ENCODE assay signal across 21 cellular contexts in the genomic region with DNA sequence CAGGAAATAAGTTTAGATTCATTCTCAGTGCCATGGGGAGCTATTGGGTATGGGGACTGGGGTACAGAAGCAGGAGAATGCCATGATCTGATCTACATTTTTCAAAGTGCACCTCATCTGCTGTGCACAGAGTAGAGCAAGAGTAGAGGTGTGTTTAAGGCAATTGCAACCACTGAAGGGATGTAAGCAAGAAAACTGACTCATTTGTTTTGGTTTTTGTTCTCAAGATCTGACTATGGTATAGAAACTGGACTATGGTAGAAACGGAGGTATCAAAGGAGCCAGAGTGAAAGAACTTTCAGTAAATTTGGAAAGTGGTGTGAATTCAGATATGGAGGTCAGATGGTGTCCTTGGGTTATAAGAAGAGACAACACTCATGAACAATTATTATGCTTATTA.
A peak's percentile ranks its signal among the peaks of the same experiment; 100 is the strongest.
DNase-seq lines count a peak whose midpoint lies in the region; ATAC-seq and TF ChIP-seq lines count a peak whose summit lies in the region.
"Had no signal": no experiment of that assay in that cellular context is flagged by ENCODE, and none has a peak within 500 bp of the region (broad histone marks: within the 10 kb centered on the region; RNA-seq: fewer than 3 reads in every experiment).

No MANE protein-coding gene starts in this region.

- H3K36me3 ChIP-seq in MM.1S (replicated peaks; ENCODE audit: insufficient read depth, low read length), result no peaks in the 10 kb centered on the region

- DNase-seq in GM12865 (ENCODE audit: low read depth) (peak; percentile 68), MM.1S (peak; percentile 14), UCSD-AML1 (lab: John Stamatoyannopoulos, UW; ENCODE audit: unreplicated experiment) (no peak), cerebellar cortex (ENCODE audit: low spot score) (no peak), COLO829 (ENCODE audit: low spot score) (no peak), NCI-H1694 (lab: John Stamatoyannopoulos, UW) (no peak)
- DNase-seq: 8988T; CD8-positive, alpha-beta memory T cell; DMS53; GDM1; GM23248; H9; HFFc6; KG1; NCI-H1694 treated with DMSO at 0.1 percent for 48 hours; NCI-H446 treated with DMSO at 0.1 percent for 48 hours; NCI-H526 treated with DMSO at 0.1 percent for 48 hours had no signal

- no peaks in the 10 kb centered on the region for H3K9me3 ChIP-seq in MM.1S (replicated peaks; ENCODE audit: insufficient read depth, low read length)

- H3K4me1 ChIP-seq in MM.1S (ENCODE audit: low read length), result no peaks in the 10 kb centered on the region

- no peak overlapping the region for H3K9ac ChIP-seq in MM.1S (ENCODE audit: low read length)
- H3K9ac ChIP-seq: GM23248 had no signal

- H4K20me1 ChIP-seq in MM.1S (ENCODE audit: insufficient read depth, low read length), result no peaks in the 10 kb centered on the region

- no peak overlapping the region for H2AFZ ChIP-seq in MM.1S (ENCODE audit: low read length)
- H2AFZ ChIP-seq: GM23248 had no signal

- TF ChIP-seq CTCF in GM12865 (IDR thresholded peaks at IDR 0.05; ENCODE audit: insufficient read depth, low read depth, low read length, missing control alignments), result no peak
- no peak for TF ChIP-seq CTCF in MM.1S (IDR thresholded peaks at IDR 0.05; ENCODE audit: low read length)

- H3F3A ChIP-seq in MM.1S (ENCODE audit: insufficient read depth, low read length), result no peaks in the 10 kb centered on the region

- H3K79me2 ChIP-seq in MM.1S (ENCODE audit: low read length), result no peaks in the 10 kb centered on the region

- no peaks in the 10 kb centered on the region for H3K27me3 ChIP-seq in MM.1S (replicated peaks; ENCODE audit: insufficient read depth, low read length)

- H3K4me2 ChIP-seq in MM.1S (ENCODE audit: low read depth, low read length), result no peak overlapping the region

- no peak overlapping the region for H3K27ac ChIP-seq in MM.1S (ENCODE audit: low read length)
- H3K27ac ChIP-seq: C4-2B, GM23248 had no signal

- H3K9me2 ChIP-seq in MM.1S (replicated peaks; ENCODE audit: insufficient read depth, low read length), result no peaks in the 10 kb centered on the region

- ATAC-seq in GM18870 (IDR thresholded peaks at IDR 0.05; ENCODE audit: unreplicated experiment) (peak; percentile 89), HG02885 (IDR thresholded peaks at IDR 0.05; ENCODE audit: poor library complexity, unreplicated experiment) (peak; percentile 63)
- ATAC-seq: Right ventricle myocardium inferior had no signal

- H3K4me3 ChIP-seq in GM12865 (ENCODE audit: low read depth, low read length) (no peak overlapping the region), MM.1S (ENCODE audit: low read length) (no peak overlapping the region)
- H3K4me3 ChIP-seq: GM23248 had no signal

Comparison
In these comparisons a context has a peak if more than half of its experiments do, and no peak if none do; other contexts are left out.
1. DNase-seq: peak in GM12865 (single experiment) and MM.1S (single experiment); none in UCSD-AML1 (single experiment), cerebellar cortex (single experiment), COLO829 (single experiment) and NCI-H1694 (single experiment).